In genomic region chr13:52079891-52080290, GRCh38 we compare ENCODE assay signal across 2 cellular contexts. TPM values are rescaled to one million over a fixed set of nuclear protein-coding genes. Genes with fewer than 3 reads are reported as not detected.
"Had no signal": no experiment of that assay in that cellular context is flagged by ENCODE, and none has a peak within 500 bp of the region (broad histone marks: within the 10 kb centered on the region; RNA-seq: fewer than 3 reads in every experiment).

No MANE protein-coding gene starts in this region.

RNA-seq across cellular contexts. Expression of gene NEK5, which starts 49.0 kb away (rescaled TPM):
- total RNA-seq: naive thymus-derived CD8-positive, alpha-beta T cell; natural killer cell treated with Interleukin-12 subunit alpha and Interleukin-12 subunit beta and Interleukin-15 and Interleukin-18, amount 100 ng/mL, for 72 hours had no signal
